Comparison of ENCODE assay signal across 8 cellular contexts in the genomic region with DNA sequence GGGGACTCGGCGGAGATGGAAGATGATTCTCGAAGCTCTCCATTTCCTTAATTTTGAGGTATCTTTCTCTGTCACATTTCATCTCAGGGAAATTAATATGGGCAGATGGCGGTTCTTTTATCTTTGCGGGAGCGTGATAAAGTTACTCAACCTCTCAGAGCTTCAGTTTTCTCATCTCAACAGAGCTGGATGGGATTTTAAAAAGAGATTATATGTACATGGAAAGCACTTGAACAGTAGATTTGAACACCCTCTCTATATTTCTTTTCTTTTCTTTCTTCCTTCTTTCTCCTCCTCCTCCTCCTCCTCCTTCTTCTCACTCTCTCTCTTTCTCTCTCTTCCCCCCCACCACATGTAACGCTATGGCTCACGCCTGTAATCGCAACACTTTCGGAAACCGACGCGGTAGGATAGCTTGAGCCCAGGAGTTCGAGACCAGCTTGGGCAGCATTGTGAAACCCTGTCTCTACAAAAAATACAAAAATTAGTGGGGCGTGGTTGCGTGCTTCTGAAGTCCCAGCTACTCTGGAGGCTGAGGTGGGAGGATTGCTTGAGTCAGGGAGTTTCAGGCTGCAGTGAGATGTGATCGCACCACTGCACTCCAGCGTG. TPM values are rescaled to one million over a fixed set of nuclear protein-coding genes. Genes with fewer than 3 reads are reported as not detected.
DNase-seq lines count a peak whose midpoint lies in the region; ATAC-seq and TF ChIP-seq lines count a peak whose summit lies in the region.

No MANE protein-coding gene starts in this region.

- H3K27ac ChIP-seq in fibroblast of lung (ENCODE audit: insufficient read depth, low read length) (no peak overlapping the region), gastroesophageal sphincter (no peak overlapping the region)

- H3K4me1 Mint-ChIP-seq in T-helper 17 cell = peaks cover 19% of the 10 kb centered on the region

- H3K27ac Mint-ChIP-seq in T-helper 17 cell = peak overlapping the region; percentile 37

- H3K4me2 ChIP-seq in fibroblast of lung (ENCODE audit: extremely low read depth, insufficient read depth, low read length) (peak overlapping the region; percentile 44), skeletal muscle satellite cell (ENCODE audit: low read length) (peak overlapping the region; percentile 77)

- no peaks in the 10 kb centered on the region for H4K20me1 ChIP-seq in fibroblast of lung (ENCODE audit: control insufficient read depth, extremely low read depth, insufficient read depth, low read length)

- no peak for TF ChIP-seq EP300 in gastroesophageal sphincter (IDR thresholded peaks at IDR 0.05)

- ATAC-seq in T-helper 17 cell = peak; percentile 25
- no peak for ATAC-seq in gastroesophageal sphincter

- DNase-seq in activated effector memory CD4-positive, alpha-beta T cell treated with anti-CD3 and anti-CD28 coated beads, Interleukin-2, amount 50 U/mL, for 16 hours = peak; percentile 68
- no peak for DNase-seq in activated effector memory CD4-positive, alpha-beta T cell treated with Interleukin-2 at 50 U/mL for 16 hours
- DNase-seq in T-helper 17 cell = no peak
- DNase-seq in fibroblast of lung (ENCODE audit: low read depth in 2 of 2) = no peak
- no peak for DNase-seq in NOMO-1 treated with dmso at 0.1 percent for 144 hours (lab: John Stamatoyannopoulos, UW; ENCODE audit: unreplicated experiment)
- no peak for DNase-seq in C1 segment of cervical spinal cord (lab: John Stamatoyannopoulos, UW)

- no peaks in the 10 kb centered on the region for H3K4me1 ChIP-seq in fibroblast of lung (ENCODE audit: control insufficient read depth, extremely low read depth, insufficient read depth, low read length)
- peaks cover 12% of the 10 kb centered on the region for H3K4me1 ChIP-seq in skeletal muscle satellite cell (ENCODE audit: control insufficient read depth, insufficient read depth, low read length)
- peaks cover 0 to 26% (median 8%) of the 10 kb centered on the region in 3 donors for H3K4me1 ChIP-seq in gastroesophageal sphincter

- no peak overlapping the region for H2AFZ ChIP-seq in fibroblast of lung (ENCODE audit: low read length)

- peak overlapping the region; percentile 92 for H3K4me3 Mint-ChIP-seq in T-helper 17 cell

- 26 to 28% methylated on average over 10 to 15 of the region's 18 CpGs for WGBS in gastroesophageal sphincter (ENCODE audit: low coverage in 1 of 2), 2 donors

- H3K4me3 ChIP-seq in fibroblast of lung (replicated peaks in 1 of 4; ENCODE audit: control extremely low read depth in 1 of 4, insufficient read depth in 1 of 4, low read depth in 3 of 4, low read length in 4 of 4) = peak overlapping the region in 3 of 4 experiments; percentile 5 to 49 (median 48)
- H3K4me3 ChIP-seq in skeletal muscle satellite cell (ENCODE audit: low read length) = peak overlapping the region; percentile 65
- H3K4me3 ChIP-seq in gastroesophageal sphincter = peak overlapping the region in 1 of 2 donors; percentile 55

- H3K36me3 Mint-ChIP-seq in T-helper 17 cell (ENCODE audit: low read depth) = peaks cover 7% of the 10 kb centered on the region

- TF ChIP-seq POLR2A in gastroesophageal sphincter (IDR thresholded peaks at IDR 0.05) = no peak

- TF ChIP-seq CTCF in fibroblast of lung (conservative IDR thresholded peaks at IDR 0.05 in 1 of 2, IDR thresholded peaks at IDR 0.05 in 1 of 2; ENCODE audit: low read depth in 1 of 2, low read length in 2 of 2) (no peak), gastroesophageal sphincter (IDR thresholded peaks at IDR 0.05) (no peak)

- H3K27me3 ChIP-seq in fibroblast of lung (ENCODE audit: control insufficient read depth, insufficient read depth, low read length) (peaks cover 40% of the 10 kb centered on the region), skeletal muscle satellite cell (ENCODE audit: control insufficient read depth, insufficient read depth, low read length) (peaks cover 46% of the 10 kb centered on the region), gastroesophageal sphincter (peaks cover 88% of the 10 kb centered on the region)

- H3K9ac ChIP-seq in fibroblast of lung (ENCODE audit: insufficient read depth, low read length) (no peak overlapping the region), skeletal muscle satellite cell (ENCODE audit: low read depth, low read length) (no peak overlapping the region)

- H3K36me3 ChIP-seq in fibroblast of lung (ENCODE audit: control insufficient read depth, insufficient read depth, low read length) (no peaks in the 10 kb centered on the region), skeletal muscle satellite cell (ENCODE audit: insufficient read depth, low read length) (no peaks in the 10 kb centered on the region), gastroesophageal sphincter (no peaks in the 10 kb centered on the region)

- H3K9me3 ChIP-seq in T-helper 17 cell (ENCODE audit: control insufficient read depth, low read length, poor library complexity, severe bottlenecking) (no peaks in the 10 kb centered on the region), fibroblast of lung (ENCODE audit: control insufficient read depth, insufficient read depth, low read depth, low read length) (no peaks in the 10 kb centered on the region), skeletal muscle satellite cell (replicated peaks; ENCODE audit: low read length) (no peaks in the 10 kb centered on the region), gastroesophageal sphincter (no peaks in the 10 kb centered on the region)

- peaks cover 40% of the 10 kb centered on the region for H3K27me3 Mint-ChIP-seq in T-helper 17 cell

- no peaks in the 10 kb centered on the region for H3K79me2 ChIP-seq in fibroblast of lung (ENCODE audit: control insufficient read depth, insufficient read depth, low read length)

RNA-seq across cellular contexts. Expression of a gene that starts 0.6 kb away (rescaled TPM):
- total RNA-seq in T-helper 17 cell (1 to 10 TPM in 1 of 2 donors, not detected in 1; 1.1 TPM), fibroblast of lung (0.51 and 0.83 TPM in 2 replicates), gastroesophageal sphincter (1 to 10 TPM in 1 of 4 donors, under 1 TPM in 3; 0.15 to 1.9 (median 0.51) TPM)
- 0.45 and 0.73 TPM in 2 replicates for polyA plus RNA-seq in fibroblast of lung
- 0.75 and 0.78 TPM in 2 replicates for polyA plus RNA-seq in fibroblast of lung (2012)
- 0.82 TPM in 1 of 2 replicates, not detected in the other for polyA minus RNA-seq in fibroblast of lung (ENCODE audit: low replicate concordance)
- 9.2 and 13.2 TPM in 2 replicates for total RNA-seq in skeletal muscle satellite cell (2012; rRNA removed)
